Comparison of ENCODE assay signal across 10 cellular contexts in genomic region chr11:126415128-126415527, GRCh38. TPM values are rescaled to one million over a fixed set of nuclear protein-coding genes. Genes with fewer than 3 reads are reported as not detected.
DNase-seq lines count a peak whose midpoint lies in the region; ATAC-seq and TF ChIP-seq lines count a peak whose summit lies in the region.
"Had no signal": no experiment of that assay in that cellular context is flagged by ENCODE, and none has a peak within 500 bp of the region (broad histone marks: within the 10 kb centered on the region; RNA-seq: fewer than 3 reads in every experiment).

No MANE protein-coding gene starts in this region.

- peaks cover 8 to 26% of the 10 kb centered on the region in 2 donors for H3K4me1 ChIP-seq in duodenal mucosa (ENCODE audit: control insufficient read depth in 1 of 2, insufficient read depth in 2 of 2, low read length in 2 of 2)
- peaks cover 9% of the 10 kb centered on the region for H3K4me1 ChIP-seq in CD4-positive, alpha-beta memory T cell (ENCODE audit: insufficient read depth, low read length)

- no peak overlapping the region for H3K4me3 Mint-ChIP-seq in CD4-positive, alpha-beta memory T cell

- H3K36me3 ChIP-seq in duodenal mucosa (ENCODE audit: control insufficient read depth in 1 of 2, insufficient read depth in 2 of 2, low read length in 2 of 2): no peaks in the 10 kb centered on the region
- H3K36me3 ChIP-seq in CD4-positive, alpha-beta memory T cell (ENCODE audit: insufficient read depth, low read length): no peaks in the 10 kb centered on the region

- peaks cover 3 to 10% of the 10 kb centered on the region in 2 donors for H3K36me3 Mint-ChIP-seq in CD4-positive, alpha-beta memory T cell

- CTCF ChIA-PET in CD4-positive, alpha-beta memory T cell (lab: Charles Lee; ENCODE audit: partially characterized antibody): interaction anchor here (2.3 kb wide), 1 partner anchor 66 kb away, joined by 8 read pairs; no protein-coding TSS in a partner anchor

- H3K9me3 ChIP-seq in duodenal mucosa (ENCODE audit: control insufficient read depth in 1 of 2, low read length in 2 of 2): no peaks in the 10 kb centered on the region
- no peaks in the 10 kb centered on the region for H3K9me3 ChIP-seq in CD4-positive, alpha-beta memory T cell (ENCODE audit: control insufficient read depth in 1 of 2, low read length in 2 of 2)

- H3K9me3 Mint-ChIP-seq in CD4-positive, alpha-beta memory T cell: no peaks in the 10 kb centered on the region

- intact Hi-C loops in CD4-positive, alpha-beta memory T cell (cut with micrococcal nuclease): no loop called here

- H3K4me1 Mint-ChIP-seq in CD4-positive, alpha-beta memory T cell: peaks cover 7 to 8% (median 7%) of the 10 kb centered on the region in 4 donors

- H3K27ac ChIP-seq in duodenal mucosa (ENCODE audit: low read depth, low read length): peak overlapping the region; percentile 45
- H3K27ac ChIP-seq in CD4-positive, alpha-beta memory T cell (ENCODE audit: low read depth, low read length): no peak overlapping the region

- TF ChIP-seq CTCF in AG10803 (conservative IDR thresholded peaks at IDR 0.05; ENCODE audit: low read length): no peak

- H3K27ac Mint-ChIP-seq in CD4-positive, alpha-beta memory T cell: no peak overlapping the region
- H3K27ac Mint-ChIP-seq: B cell had no signal

- no peak overlapping the region for H3K4me3 ChIP-seq in AG10803 (ENCODE audit: low read length)
- no peak overlapping the region for H3K4me3 ChIP-seq in duodenal mucosa (ENCODE audit: low read depth in 1 of 2, low read length in 2 of 2)
- no peak overlapping the region for H3K4me3 ChIP-seq in skeletal muscle cell (ENCODE audit: low read depth, low read length)
- no peak overlapping the region for H3K4me3 ChIP-seq in CD4-positive, alpha-beta memory T cell (ENCODE audit: low read length in 2 of 2)

- POLR2A ChIA-PET in CD4-positive, alpha-beta memory T cell (lab: Charles Lee; ENCODE audit: partially characterized antibody): no interaction called here

- peak; percentile 89 for DNase-seq in AG10803 (ENCODE audit: low read depth)
- DNase-seq in left lobe of liver (ENCODE audit: low spot score): peak; percentile 57
- DNase-seq in skeletal muscle cell (ENCODE audit: low read depth): peak; percentile 38
- DNase-seq in foreskin melanocyte: no peak
- no peak for DNase-seq in effector CD4-positive, alpha-beta T cell
- DNase-seq in CD4-positive, alpha-beta memory T cell: no peak

- peaks cover 5 to 6% of the 10 kb centered on the region in 2 donors for H3K27me3 ChIP-seq in duodenal mucosa (ENCODE audit: control insufficient read depth in 1 of 2, insufficient read depth in 2 of 2, low read length in 2 of 2)
- no peaks in the 10 kb centered on the region for H3K27me3 ChIP-seq in CD4-positive, alpha-beta memory T cell (ENCODE audit: insufficient read depth, low read length)

- H3K9ac ChIP-seq in duodenal mucosa (ENCODE audit: low read depth in 1 of 2, low read length in 2 of 2): no peak overlapping the region

- H3K27me3 Mint-ChIP-seq in CD4-positive, alpha-beta memory T cell: no peaks in the 10 kb centered on the region
- H3K27me3 Mint-ChIP-seq: B cell had no signal

- peak; percentile 10 for ATAC-seq in left lobe of liver
- no peak for ATAC-seq in GM21529 (IDR thresholded peaks at IDR 0.05; ENCODE audit: unreplicated experiment)
- ATAC-seq: Panc1 had no signal

RNA-seq across cellular contexts. Expression of gene ST3GAL4, which starts 59.6 kb away (rescaled TPM):
- 7.3 TPM for total RNA-seq in left lobe of liver
- 1 to 10 TPM; 2.6 TPM for total RNA-seq in CD4-positive, alpha-beta memory T cell
- 1 to 10 TPM; 4.6 to 5.9 TPM for polyA plus RNA-seq in CD4-positive, alpha-beta memory T cell

Comparison
In these comparisons a context has a peak if more than half of its experiments do, and no peak if none do; other contexts are left out.
1. DNase-seq: peak in AG10803 (single experiment), left lobe of liver (single experiment) and skeletal muscle cell (single experiment); none in foreskin melanocyte (single experiment), effector CD4-positive, alpha-beta T cell (single experiment) and CD4-positive, alpha-beta memory T cell (0 of 5).